26 cellular contexts compared by ENCODE assay signal in the genomic region with DNA sequence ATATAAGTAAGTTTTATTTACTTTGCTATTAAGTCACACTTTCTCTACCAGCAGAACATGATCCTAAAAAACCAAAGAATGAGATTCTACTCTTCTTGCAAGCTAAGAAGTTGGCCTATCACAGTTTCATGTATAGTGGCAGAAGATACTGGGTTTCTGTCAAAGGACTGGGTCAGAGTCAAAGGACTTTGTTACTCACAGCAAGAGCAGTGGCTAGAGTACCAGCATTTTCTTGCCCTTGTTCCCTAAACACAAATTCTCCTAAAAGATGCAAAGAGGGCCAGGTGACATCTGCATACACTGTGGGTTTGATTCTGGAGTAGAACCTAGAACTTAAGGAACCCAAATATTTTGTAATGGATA.
DNase-seq lines count a peak whose midpoint lies in the region; ATAC-seq and TF ChIP-seq lines count a peak whose summit lies in the region.
"Had no signal": no experiment of that assay in that cellular context is flagged by ENCODE, and none has a peak within 500 bp of the region (broad histone marks: within the 10 kb centered on the region; RNA-seq: fewer than 3 reads in every experiment).

No MANE protein-coding gene starts in this region.

- H3K27ac Mint-ChIP-seq in activated CD4-positive, alpha-beta memory T cell treated with anti-CD3 and anti-CD28 coated beads for 36 hours: peak overlapping the region; percentile 52
- H3K27ac Mint-ChIP-seq in activated CD4-positive, alpha-beta memory T cell treated with anti-CD3 and anti-CD28 coated beads, Interleukin-2, amount 10 ng/mL, durations not matched to agents 7 days and 5 days: no peak overlapping the region
- H3K27ac Mint-ChIP-seq in CD8-positive, alpha-beta T cell: peak overlapping the region; percentile 49
- peak overlapping the region; percentile 71 for H3K27ac Mint-ChIP-seq in activated T-helper 2 cell treated with anti-CD3 and anti-CD28 coated beads, Interferon-gamma antibody, Interleukin-2, Interleukin-4, amounts not matched to agents 10 μg/mL and 5 μg/mL and 100 μg/mL, durations not matched to agents 14 hours and 24 hours and 36 hours
- H3K27ac Mint-ChIP-seq in natural killer cell: peak overlapping the region; percentile 90
- H3K27ac Mint-ChIP-seq: nephron progenitor cell had no signal

- peaks cover 69% of the 10 kb centered on the region for H3K36me3 Mint-ChIP-seq in activated CD4-positive, alpha-beta memory T cell treated with anti-CD3 and anti-CD28 coated beads for 36 hours
- peaks cover 76% of the 10 kb centered on the region for H3K36me3 Mint-ChIP-seq in activated CD4-positive, alpha-beta memory T cell treated with anti-CD3 and anti-CD28 coated beads, Interleukin-2, amount 10 ng/mL, durations not matched to agents 7 days and 5 days (ENCODE audit: low read depth)
- peaks cover 60% of the 10 kb centered on the region for H3K36me3 Mint-ChIP-seq in CD8-positive, alpha-beta T cell
- H3K36me3 Mint-ChIP-seq in activated T-helper 2 cell treated with anti-CD3 and anti-CD28 coated beads, Interferon-gamma antibody, Interleukin-2, Interleukin-4, amounts not matched to agents 10 μg/mL and 5 μg/mL and 100 μg/mL, durations not matched to agents 14 hours and 24 hours and 36 hours (ENCODE audit: low read depth): peaks cover 85% of the 10 kb centered on the region
- H3K36me3 Mint-ChIP-seq in natural killer cell: peaks cover 34% of the 10 kb centered on the region

- intact Hi-C loops in activated CD4-positive, alpha-beta memory T cell treated with anti-CD3 and anti-CD28 coated beads for 36 hours (cut with micrococcal nuclease): no loop called here
- intact Hi-C loops in CD8-positive, alpha-beta T cell (cut with DNase I, micrococcal nuclease): loop anchor here in 1 of 2 experiments (1.0 to 2.0 kb wide), 2 partner anchors 10 to 15 kb away; no protein-coding TSS in a partner anchor
- intact Hi-C loops in activated T-helper 2 cell treated with anti-CD3 and anti-CD28 coated beads, Interferon-gamma antibody, Interleukin-2, Interleukin-4, amounts not matched to agents 10 μg/mL and 5 μg/mL and 100 μg/mL, durations not matched to agents 14 hours and 24 hours and 36 hours (cut with micrococcal nuclease): loop anchor here (1.0 to 5.0 kb wide), 3 partner anchors 10 to 569 kb away; no protein-coding TSS in a partner anchor
- intact Hi-C loops in natural killer cell (cut with micrococcal nuclease): no loop called here

- H3K9me3 Mint-ChIP-seq in activated CD4-positive, alpha-beta memory T cell treated with anti-CD3 and anti-CD28 coated beads for 36 hours: peaks cover 35% of the 10 kb centered on the region
- H3K9me3 Mint-ChIP-seq in activated CD4-positive, alpha-beta memory T cell treated with anti-CD3 and anti-CD28 coated beads, Interleukin-2, amount 10 ng/mL, durations not matched to agents 7 days and 5 days: peaks cover 31% of the 10 kb centered on the region
- peaks cover 18% of the 10 kb centered on the region for H3K9me3 Mint-ChIP-seq in CD8-positive, alpha-beta T cell
- H3K9me3 Mint-ChIP-seq in activated T-helper 2 cell treated with anti-CD3 and anti-CD28 coated beads, Interferon-gamma antibody, Interleukin-2, Interleukin-4, amounts not matched to agents 10 μg/mL and 5 μg/mL and 100 μg/mL, durations not matched to agents 14 hours and 24 hours and 36 hours: peaks cover 36% of the 10 kb centered on the region
- peaks cover 3 to 8% of the 10 kb centered on the region in 2 donors for H3K9me3 Mint-ChIP-seq in natural killer cell

- H3K4me1 Mint-ChIP-seq in activated CD4-positive, alpha-beta memory T cell treated with anti-CD3 and anti-CD28 coated beads for 36 hours (ENCODE audit: low read depth): peaks cover 63% of the 10 kb centered on the region
- H3K4me1 Mint-ChIP-seq in activated CD4-positive, alpha-beta memory T cell treated with anti-CD3 and anti-CD28 coated beads, Interleukin-2, amount 10 ng/mL, durations not matched to agents 7 days and 5 days: peaks cover 39% of the 10 kb centered on the region
- peaks cover 78% of the 10 kb centered on the region for H3K4me1 Mint-ChIP-seq in CD8-positive, alpha-beta T cell (ENCODE audit: low read depth)
- peaks cover 53% of the 10 kb centered on the region for H3K4me1 Mint-ChIP-seq in activated T-helper 2 cell treated with anti-CD3 and anti-CD28 coated beads, Interferon-gamma antibody, Interleukin-2, Interleukin-4, amounts not matched to agents 10 μg/mL and 5 μg/mL and 100 μg/mL, durations not matched to agents 14 hours and 24 hours and 36 hours (ENCODE audit: low read depth)
- H3K4me1 Mint-ChIP-seq in natural killer cell: peaks cover 77 to 81% of the 10 kb centered on the region in 2 donors
- H3K4me1 Mint-ChIP-seq: nephron progenitor cell had no signal

- peaks cover 11% of the 10 kb centered on the region for H3K36me3 ChIP-seq in CD8-positive, alpha-beta T cell (ENCODE audit: insufficient read depth, low read length)
- H3K36me3 ChIP-seq: colonic mucosa, pancreas, SJSA1 had no signal

- no peak overlapping the region for H3K27ac ChIP-seq in CD8-positive, alpha-beta T cell (ENCODE audit: low read depth, low read length)
- H3K27ac ChIP-seq: colonic mucosa, pancreas, SJSA1, transverse colon had no signal

- no peaks in the 10 kb centered on the region for H3K27me3 Mint-ChIP-seq in activated CD4-positive, alpha-beta memory T cell treated with anti-CD3 and anti-CD28 coated beads for 36 hours
- no peaks in the 10 kb centered on the region for H3K27me3 Mint-ChIP-seq in activated CD4-positive, alpha-beta memory T cell treated with anti-CD3 and anti-CD28 coated beads, Interleukin-2, amount 10 ng/mL, durations not matched to agents 7 days and 5 days
- H3K27me3 Mint-ChIP-seq in CD8-positive, alpha-beta T cell (ENCODE audit: low read depth): no peaks in the 10 kb centered on the region
- H3K27me3 Mint-ChIP-seq in activated T-helper 2 cell treated with anti-CD3 and anti-CD28 coated beads, Interferon-gamma antibody, Interleukin-2, Interleukin-4, amounts not matched to agents 10 μg/mL and 5 μg/mL and 100 μg/mL, durations not matched to agents 14 hours and 24 hours and 36 hours (ENCODE audit: low read depth): no peaks in the 10 kb centered on the region
- H3K27me3 Mint-ChIP-seq in natural killer cell (ENCODE audit: low read depth in 2 of 2): no peaks in the 10 kb centered on the region

- no peaks in the 10 kb centered on the region for H3K9me3 ChIP-seq in CD8-positive, alpha-beta T cell (ENCODE audit: low read length)
- H3K9me3 ChIP-seq: BE2C, colonic mucosa, pancreas, SJSA1 had no signal

- in situ Hi-C loops in ACHN (cut with HindIII; ENCODE audit: low pct_ligation_motif_present, low pct_unique_long_range_greater_than_20kb, low sequenced_read_pairs): no loop called here

- peaks cover 55% of the 10 kb centered on the region for H3K4me1 ChIP-seq in CD8-positive, alpha-beta T cell (ENCODE audit: insufficient read depth, low read length)
- H3K4me1 ChIP-seq: BE2C, colonic mucosa, pancreas, SJSA1, transverse colon had no signal

- no peak for ATAC-seq in CD8-positive, alpha-beta T cell
- ATAC-seq in natural killer cell (no peak), GM19035 (IDR thresholded peaks at IDR 0.05; ENCODE audit: unreplicated experiment) (no peak)
- ATAC-seq: pancreas had no signal

- CTCF ChIA-PET in activated CD4-positive, alpha-beta memory T cell treated with anti-CD3 and anti-CD28 coated beads for 36 hours (lab: Charles Lee): no interaction called here
- CTCF ChIA-PET in activated CD4-positive, alpha-beta memory T cell treated with anti-CD3 and anti-CD28 coated beads, Interleukin-2, amount 10 ng/mL, durations not matched to agents 7 days and 5 days (lab: Charles Lee): no interaction called here
- CTCF ChIA-PET in CD8-positive, alpha-beta T cell (lab: Charles Lee): interaction anchor here (0.6 kb wide), 1 partner anchor 99 kb away, joined by 3 read pairs; no protein-coding TSS in a partner anchor

- no peaks in the 10 kb centered on the region for H3K27me3 ChIP-seq in CD8-positive, alpha-beta T cell (ENCODE audit: insufficient read depth, low read length)
- H3K27me3 ChIP-seq: BE2C, colonic mucosa, pancreas, SJSA1, transverse colon had no signal

- H3K4me3 ChIP-seq in CD8-positive, alpha-beta T cell (ENCODE audit: low read depth, low read length): no peak overlapping the region
- H3K4me3 ChIP-seq: colonic mucosa, pancreas, SJSA1, smooth muscle cell, transverse colon had no signal

- DNase-seq in activated CD4-positive, alpha-beta memory T cell treated with anti-CD3 and anti-CD28 coated beads for 36 hours: no peak
- DNase-seq in activated CD4-positive, alpha-beta memory T cell treated with anti-CD3 and anti-CD28 coated beads, Interleukin-2, amount 10 ng/mL, durations not matched to agents 7 days and 5 days: no peak
- no peak for DNase-seq in CD8-positive, alpha-beta T cell
- DNase-seq in activated T-helper 2 cell treated with anti-CD3 and anti-CD28 coated beads, Interferon-gamma antibody, Interleukin-2, Interleukin-4, amounts not matched to agents 10 μg/mL and 5 μg/mL and 100 μg/mL, durations not matched to agents 14 hours and 24 hours and 36 hours (ENCODE audit: low spot score): no peak
- DNase-seq in natural killer cell: no peak
- no peak for DNase-seq in ACHN
- no peak for DNase-seq in DMS79 treated with DMSO at 0.1 percent for 48 hours (lab: John Stamatoyannopoulos, UW)
- DNase-seq: activated effector memory CD4-positive, alpha-beta T cell treated with anti-CD3 and anti-CD28 coated beads, Interleukin-2, amount 50 U/mL, for 16 hours; anterior cingulate cortex; BE2C; Calu3; colonic mucosa; effector CD8-positive, alpha-beta T cell; NCI-H1417 treated with DMSO at 0.1 percent for 48 hours; NCI-H2081 treated with DMSO at 0.1 percent for 48 hours; NCI-H345; NCI-H748 treated with DMSO at 0.1 percent for 48 hours; nephron progenitor cell; pancreas; RPMI8226; stimulated activated CD4-positive, alpha-beta T cell treated with anti-CD3 and anti-CD28 coated beads, Interleukin-1b, Interleukin-23, amount 100 ng/mL, for 48 hours; stimulated activated CD8-positive, alpha-beta memory T cell treated with anti-CD3 and anti-CD28 coated beads, Interleukin-4, amount 100 ng/mL, for 48 hours; transverse colon had no signal

- TF ChIP-seq CTCF in CD8-positive, alpha-beta T cell (IDR thresholded peaks at IDR 0.05): no peak
- no peak for TF ChIP-seq CTCF in natural killer cell (IDR thresholded peaks at IDR 0.05)

- POLR2A ChIA-PET in activated CD4-positive, alpha-beta memory T cell treated with anti-CD3 and anti-CD28 coated beads for 36 hours (lab: Charles Lee): no interaction called here
- POLR2A ChIA-PET in activated CD4-positive, alpha-beta memory T cell treated with anti-CD3 and anti-CD28 coated beads, Interleukin-2, amount 10 ng/mL, durations not matched to agents 7 days and 5 days (lab: Charles Lee): no interaction called here
- POLR2A ChIA-PET in CD8-positive, alpha-beta T cell (lab: Charles Lee): no interaction called here

- no peak overlapping the region for H3K4me3 Mint-ChIP-seq in activated CD4-positive, alpha-beta memory T cell treated with anti-CD3 and anti-CD28 coated beads for 36 hours
- no peak overlapping the region for H3K4me3 Mint-ChIP-seq in activated CD4-positive, alpha-beta memory T cell treated with anti-CD3 and anti-CD28 coated beads, Interleukin-2, amount 10 ng/mL, durations not matched to agents 7 days and 5 days
- H3K4me3 Mint-ChIP-seq in CD8-positive, alpha-beta T cell: no peak overlapping the region
- H3K4me3 Mint-ChIP-seq in activated T-helper 2 cell treated with anti-CD3 and anti-CD28 coated beads, Interferon-gamma antibody, Interleukin-2, Interleukin-4, amounts not matched to agents 10 μg/mL and 5 μg/mL and 100 μg/mL, durations not matched to agents 14 hours and 24 hours and 36 hours (ENCODE audit: low read depth): peak overlapping the region; percentile 11
- peak overlapping the region; percentile 17 for H3K4me3 Mint-ChIP-seq in natural killer cell
- H3K4me3 Mint-ChIP-seq: nephron progenitor cell had no signal

Comparison
In these comparisons a context has a peak if more than half of its experiments do, and no peak if none do; other contexts are left out.
1. H3K4me3 Mint-ChIP-seq: peak in activated T-helper 2 cell treated with anti-CD3 and anti-CD28 coated beads, Interferon-gamma antibody, Interleukin-2, Interleukin-4, amounts not matched to agents 10 μg/mL and 5 μg/mL and 100 μg/mL, durations not matched to agents 14 hours and 24 hours and 36 hours (single experiment) and natural killer cell (single experiment); none in activated CD4-positive, alpha-beta memory T cell treated with anti-CD3 and anti-CD28 coated beads for 36 hours (single experiment), activated CD4-positive, alpha-beta memory T cell treated with anti-CD3 and anti-CD28 coated beads, Interleukin-2, amount 10 ng/mL, durations not matched to agents 7 days and 5 days (single experiment) and CD8-positive, alpha-beta T cell (single experiment).